ENCODE assay signal across 18 cellular contexts in the genomic region with DNA sequence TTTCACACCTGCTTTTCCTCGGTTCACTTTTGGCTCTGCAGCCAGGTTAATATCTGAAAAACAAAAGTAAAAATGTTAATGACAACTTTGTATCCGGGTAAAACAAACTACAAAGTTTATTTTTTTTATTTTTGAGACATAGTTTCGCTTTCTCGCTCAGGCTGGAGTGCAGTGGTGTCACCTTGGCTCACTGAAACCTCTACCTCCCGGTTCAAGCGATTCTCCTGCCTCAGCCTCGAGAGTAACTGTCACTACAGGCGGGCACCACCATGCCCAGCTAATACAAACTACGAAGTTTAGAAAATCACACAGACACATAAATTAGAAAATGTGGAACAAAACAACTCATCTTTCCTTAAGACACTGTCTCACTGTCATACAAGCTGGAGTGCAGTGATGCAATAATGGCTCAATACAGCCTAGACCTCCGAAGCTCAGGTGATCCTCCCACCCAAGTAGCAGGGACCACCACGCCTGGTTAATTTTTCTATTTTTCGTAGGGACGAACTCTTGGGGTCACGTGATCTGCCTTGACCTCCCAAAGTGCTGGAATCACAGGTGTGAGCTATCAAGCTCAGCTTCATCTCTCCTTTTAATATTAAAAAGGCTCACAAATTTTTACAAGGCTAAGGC. TPM values are rescaled to one million over a fixed set of nuclear protein-coding genes. Genes with fewer than 3 reads are reported as not detected.
DNase-seq lines count a peak whose midpoint lies in the region; ATAC-seq and TF ChIP-seq lines count a peak whose summit lies in the region.
"Had no signal": no experiment of that assay in that cellular context is flagged by ENCODE, and none has a peak within 500 bp of the region (broad histone marks: within the 10 kb centered on the region; RNA-seq: fewer than 3 reads in every experiment).

No MANE protein-coding gene starts in this region.

- H3K36me3 ChIP-seq in naive thymus-derived CD4-positive, alpha-beta T cell (ENCODE audit: control insufficient read depth in 2 of 3, insufficient read depth in 3 of 3, low read length in 3 of 3), result peaks cover 12 to 65% (median 22%) of the 10 kb centered on the region in 3 experiments

- H3K4ac ChIP-seq in H9 (ENCODE audit: low read depth, low read length), result no peak overlapping the region

- H3K36me3 Mint-ChIP-seq in CD4-positive, alpha-beta T cell (ENCODE audit: low read depth), result peaks cover 88% of the 10 kb centered on the region
- H3K36me3 Mint-ChIP-seq in H9 (ENCODE audit: insufficient read depth in 1 of 3, low read depth in 3 of 3), result peaks cover 66 to 96% (median 87%) of the 10 kb centered on the region in 3 experiments
- peaks cover 20 to 60% (median 36%) of the 10 kb centered on the region in 5 donors for H3K36me3 Mint-ChIP-seq in naive thymus-derived CD4-positive, alpha-beta T cell

- H2AK5ac ChIP-seq in H9 (ENCODE audit: insufficient read length, low read length), result no peak overlapping the region

- no peak overlapping the region for H4K8ac ChIP-seq in H9 (replicated peaks; ENCODE audit: insufficient read length, low read depth, low read length)

- H3K4me1 ChIP-seq in H9 (ENCODE audit: insufficient read depth, low read length), result no peaks in the 10 kb centered on the region
- peaks cover 57 to 84% of the 10 kb centered on the region in 2 donors for H3K4me1 ChIP-seq in naive thymus-derived CD4-positive, alpha-beta T cell (ENCODE audit: control insufficient read depth in 2 of 2, insufficient read depth in 2 of 2, low read length in 2 of 2)

- no peak overlapping the region for H3K9ac ChIP-seq in H9 (ENCODE audit: extremely low read depth, insufficient read length, low read length)
- H3K9ac ChIP-seq: BLaER1 treated with 17β-estradiol and CSF1 and Interleukin-3, amounts not matched to agents 10 nM and 100 nM had no signal

- CTCF ChIA-PET in CD4-positive, alpha-beta T cell (lab: Charles Lee), result interaction anchor here (1.3 to 2.3 kb wide), 4 partner anchors 14 to 34 kb away, joined by 4 to 9 read pairs (median 4); no protein-coding TSS in a partner anchor
- CTCF ChIA-PET in naive thymus-derived CD4-positive, alpha-beta T cell (lab: Charles Lee), result interaction anchor here (0.8 to 1.4 kb wide), 3 partner anchors 9 to 33 kb away, joined by 3 to 6 read pairs (median 3); no protein-coding TSS in a partner anchor

- H3K27me3 ChIP-seq in CD4-positive, alpha-beta T cell (ENCODE audit: control insufficient read depth, insufficient read depth, low read length), result no peaks in the 10 kb centered on the region
- no peaks in the 10 kb centered on the region for H3K27me3 ChIP-seq in H9 (ENCODE audit: insufficient read depth, low read length)
- H3K27me3 ChIP-seq in naive thymus-derived CD4-positive, alpha-beta T cell (ENCODE audit: control insufficient read depth in 2 of 2, insufficient read depth in 2 of 2, low read length in 2 of 2), result no peaks in the 10 kb centered on the region
- H3K27me3 ChIP-seq: ascending aorta; BLaER1 treated with 17β-estradiol and CSF1 and Interleukin-3, amounts not matched to agents 10 nM and 100 nM; upper lobe of left lung had no signal

- H3K79me1 ChIP-seq in H9 (ENCODE audit: insufficient read depth, low read depth, low read length, poor library complexity, severe bottlenecking), result peaks cover 3% of the 10 kb centered on the region

- no peak overlapping the region for H3K23ac ChIP-seq in H9 (ENCODE audit: insufficient read length, low read depth, low read length)

- H3K79me2 ChIP-seq in H9 (ENCODE audit: insufficient read depth, low read length), result peaks cover 48% of the 10 kb centered on the region; the same call in 1 of the 2 replicates

- H3K56ac ChIP-seq in H9 (ENCODE audit: insufficient read length, low read depth, low read length), result no peak overlapping the region

- no CpG with 5 or more reads among the region's 14 CpGs for WGBS in H9 (ENCODE audit: extremely low coverage, insufficient read length, low lambda C conversion rate)

- H3K4me3 Mint-ChIP-seq in CD4-positive, alpha-beta T cell, result peak overlapping the region; percentile 76
- H3K4me3 Mint-ChIP-seq in H9, result no peak overlapping the region
- H3K4me3 Mint-ChIP-seq in naive thymus-derived CD4-positive, alpha-beta T cell, result peak overlapping the region; percentile 29 to 76 (median 66)

- no peaks in the 10 kb centered on the region for H3K23me2 ChIP-seq in H9 (ENCODE audit: insufficient read length, low read depth, low read length, poor library complexity, severe bottlenecking)

- intact Hi-C loops in CD4-positive, alpha-beta T cell (cut with DNase I, micrococcal nuclease), result loop anchor here (2.0 to 5.0 kb wide), 2 partner anchors 36 to 38 kb away; partner anchors contain the start of gene HNRNPC (in 2 of the 2)
- intact Hi-C loops in naive thymus-derived CD4-positive, alpha-beta T cell (cut with micrococcal nuclease), result loop anchor here (1.0 to 2.0 kb wide), 3 partner anchors 10 to 36 kb away; no protein-coding TSS in a partner anchor

- H3K18ac ChIP-seq in H9 (ENCODE audit: insufficient read length, low read depth, low read length), result no peak overlapping the region

- H2BK12ac ChIP-seq in H9 (ENCODE audit: insufficient read length, low read depth, low read length), result no peak overlapping the region

- H4K5ac ChIP-seq in H9 (ENCODE audit: insufficient read length, low read depth, low read length), result no peak overlapping the region

- H3K27ac ChIP-seq in CD4-positive, alpha-beta T cell (ENCODE audit: low read depth, low read length), result peak overlapping the region; percentile 51
- no peak overlapping the region for H3K27ac ChIP-seq in H9 (ENCODE audit: insufficient read length, low read depth, low read length)
- H3K27ac ChIP-seq in naive thymus-derived CD4-positive, alpha-beta T cell (ENCODE audit: low read depth, low read length), result peak overlapping the region; percentile 68
- H3K27ac ChIP-seq: ascending aorta; BLaER1 treated with 17β-estradiol and CSF1 and Interleukin-3, amounts not matched to agents 10 nM and 100 nM; upper lobe of left lung had no signal

- peak in 2 of 10 experiments; percentile 21 to 32 for DNase-seq in CD4-positive, alpha-beta T cell
- DNase-seq in H9, result no peak
- DNase-seq in activated naive CD4-positive, alpha-beta T cell treated with anti-CD3 and anti-CD28 coated beads, Interleukin-2, amount 50 U/mL, for 16 hours, result peak; percentile 26
- DNase-seq in naive thymus-derived CD4-positive, alpha-beta T cell, result peak in 6 of 9 donors; percentile 22 to 52 (median 40)
- no peak for DNase-seq in stimulated activated CD4-positive, alpha-beta T cell treated with anti-CD3 and anti-CD28 coated beads, Interleukin-4, amount 100 ng/mL, for 24 hours
- DNase-seq in GM10266 (ENCODE audit: extremely low spot score), result no peak
- DNase-seq: dermis blood vessel endothelial cell, EL, hippocampal formation, MM.1S, NCI-H2081 treated with DMSO at 0.1 percent for 48 hours, upper lobe of left lung had no signal

- H3T11ph ChIP-seq in H9 (ENCODE audit: low read length), result no peak overlapping the region

- H2AFZ ChIP-seq in H9 (ENCODE audit: low read length), result no peak overlapping the region

- H2BK20ac ChIP-seq in H9 (ENCODE audit: low read depth, low read length, poor library complexity, severe bottlenecking), result no peak overlapping the region

- H2BK15ac ChIP-seq in H9 (ENCODE audit: low read depth, low read length), result no peak overlapping the region

- H3K4me3 ChIP-seq in naive thymus-derived CD4-positive, alpha-beta T cell (ENCODE audit: low read length), result peak overlapping the region; percentile 27
- H3K4me3 ChIP-seq: ascending aorta; BLaER1 treated with 17β-estradiol and CSF1 and Interleukin-3, amounts not matched to agents 10 nM and 100 nM; upper lobe of left lung had no signal

- H3K9me3 Mint-ChIP-seq in CD4-positive, alpha-beta T cell, result no peaks in the 10 kb centered on the region
- H3K9me3 Mint-ChIP-seq in H9, result no peaks in the 10 kb centered on the region
- no peaks in the 10 kb centered on the region for H3K9me3 Mint-ChIP-seq in naive thymus-derived CD4-positive, alpha-beta T cell

- H2BK120ac ChIP-seq in H9 (ENCODE audit: low read depth, low read length, poor library complexity, severe bottlenecking), result no peak overlapping the region

- no peaks in the 10 kb centered on the region for H4K20me1 ChIP-seq in H9 (ENCODE audit: control insufficient read depth, insufficient read depth, insufficient read length)

- no peak overlapping the region for H3K4me2 ChIP-seq in H9 (ENCODE audit: insufficient read depth, insufficient read length, low read length)
- H3K4me2 ChIP-seq: BLaER1 treated with 17β-estradiol and CSF1 and Interleukin-3, amounts not matched to agents 10 nM and 100 nM had no signal

- H3K14ac ChIP-seq in H9 (ENCODE audit: insufficient read depth, low read length), result no peak overlapping the region

- peak; percentile 37 for ATAC-seq in CD4-positive, alpha-beta T cell (ENCODE audit: poor library complexity)
- ATAC-seq in naive thymus-derived CD4-positive, alpha-beta T cell, result peak; percentile 31
- ATAC-seq in HG03095 (IDR thresholded peaks at IDR 0.05; ENCODE audit: unreplicated experiment), result no peak
- ATAC-seq in GM19455 (IDR thresholded peaks at IDR 0.05; ENCODE audit: unreplicated experiment), result no peak
- ATAC-seq: left lobe of liver had no signal

- H3K27ac Mint-ChIP-seq in CD4-positive, alpha-beta T cell, result peak overlapping the region; percentile 93
- peak overlapping the region in 2 of 3 experiments; percentile 9 to 52; a peak in 2 of 7 replicates for H3K27ac Mint-ChIP-seq in H9
- H3K27ac Mint-ChIP-seq in naive thymus-derived CD4-positive, alpha-beta T cell, result peak overlapping the region; percentile 82 to 94 (median 90)

- peaks cover 77% of the 10 kb centered on the region for H3K4me1 Mint-ChIP-seq in CD4-positive, alpha-beta T cell (ENCODE audit: low read depth)
- H3K4me1 Mint-ChIP-seq in H9, result peaks cover 25 to 29% of the 10 kb centered on the region in 2 experiments
- peaks cover 49 to 90% (median 85%) of the 10 kb centered on the region in 7 donors for H3K4me1 Mint-ChIP-seq in naive thymus-derived CD4-positive, alpha-beta T cell

- TF ChIP-seq CTCF in CD4-positive, alpha-beta T cell (IDR thresholded peaks at IDR 0.05), result no peak
- TF ChIP-seq CTCF in H9 (conservative IDR thresholded peaks at IDR 0.05) (no peak), GM10266 (IDR thresholded peaks at IDR 0.05; ENCODE audit: control insufficient read depth, insufficient read depth, low read depth, missing control alignments) (no peak)

- H3K9me3 ChIP-seq in CD4-positive, alpha-beta T cell (ENCODE audit: control insufficient read depth, low read length), result no peaks in the 10 kb centered on the region
- no peaks in the 10 kb centered on the region for H3K9me3 ChIP-seq in H9 (ENCODE audit: control insufficient read depth, low read depth, low read length)
- no peaks in the 10 kb centered on the region for H3K9me3 ChIP-seq in naive thymus-derived CD4-positive, alpha-beta T cell (ENCODE audit: control insufficient read depth in 2 of 3, low read length in 3 of 3)
- H3K9me3 ChIP-seq: ascending aorta; BLaER1 treated with 17β-estradiol and CSF1 and Interleukin-3, amounts not matched to agents 10 nM and 100 nM; upper lobe of left lung had no signal

- no peaks in the 10 kb centered on the region for H3K27me3 Mint-ChIP-seq in CD4-positive, alpha-beta T cell
- H3K27me3 Mint-ChIP-seq in H9 (ENCODE audit: low read depth), result no peaks in the 10 kb centered on the region; the same call in 1 of the 2 replicates
- H3K27me3 Mint-ChIP-seq in naive thymus-derived CD4-positive, alpha-beta T cell, result no peaks in the 10 kb centered on the region

- no peak overlapping the region for H2BK5ac ChIP-seq in H9 (ENCODE audit: insufficient read length, low read length)

- POLR2A ChIA-PET in CD4-positive, alpha-beta T cell (lab: Charles Lee), result interaction anchor here (1.2 to 3.5 kb wide), 6 partner anchors 8 to 177 kb away, joined by 3 to 17 read pairs (median 12); no protein-coding TSS in a partner anchor
- POLR2A ChIA-PET in naive thymus-derived CD4-positive, alpha-beta T cell (lab: Charles Lee), result interaction anchor here (0.7 to 2.8 kb wide), 6 partner anchors 8 to 37 kb away, joined by 3 to 12 read pairs (median 8); no protein-coding TSS in a partner anchor

- H4K91ac ChIP-seq in H9 (ENCODE audit: insufficient read length, low read depth, low read length), result no peak overlapping the region

RNA-seq across cellular contexts. Expression of gene HNRNPC, which starts 38.1 kb away (rescaled TPM):
- total RNA-seq in CD4-positive, alpha-beta T cell, result 100 to 1,000 TPM; 507 to 528 TPM
- 1,044 and 1,062 TPM in 2 replicates for total RNA-seq in H9 (2021)
- 100 to 1,000 TPM; 469 to 687 (median 532) TPM for total RNA-seq in naive thymus-derived CD4-positive, alpha-beta T cell
- polyA plus RNA-seq in naive thymus-derived CD4-positive, alpha-beta T cell, result 100 to 1,000 TPM; 842 to 895 TPM

RNA-seq across cellular contexts. Expression of gene RPGRIP1, which starts 48.7 kb away (rescaled TPM):
- total RNA-seq in CD4-positive, alpha-beta T cell, result not detected
- total RNA-seq in H9 (2021), result 0.07 and 0.59 TPM in 2 replicates
- total RNA-seq in naive thymus-derived CD4-positive, alpha-beta T cell, result 1 to 10 TPM in 1 of 5 experiments, under 1 TPM in 1, not detected in 3; 0.24 to 1.5 TPM
- polyA plus RNA-seq in naive thymus-derived CD4-positive, alpha-beta T cell, result not detected
- total RNA-seq: ascending aorta, dermis blood vessel endothelial cell, myocyte had no signal

Comparison
In these comparisons a context has a peak if more than half of its experiments do, and no peak if none do; other contexts are left out.
1. ATAC-seq: peak in CD4-positive, alpha-beta T cell (single experiment) and naive thymus-derived CD4-positive, alpha-beta T cell (single experiment); none in HG03095 (single experiment) and GM19455 (single experiment).
2. DNase-seq: peak in activated naive CD4-positive, alpha-beta T cell treated with anti-CD3 and anti-CD28 coated beads, Interleukin-2, amount 50 U/mL, for 16 hours (single experiment) and naive thymus-derived CD4-positive, alpha-beta T cell (6 of 9); none in H9 (single experiment), stimulated activated CD4-positive, alpha-beta T cell treated with anti-CD3 and anti-CD28 coated beads, Interleukin-4, amount 100 ng/mL, for 24 hours (single experiment) and GM10266 (single experiment).
3. H3K27ac Mint-ChIP-seq: peak in every context shown above with its lines; median percentile 93 in CD4-positive, alpha-beta T cell; 90 in naive thymus-derived CD4-positive, alpha-beta T cell; 30 in H9.
4. H3K4me3 Mint-ChIP-seq: peak in CD4-positive, alpha-beta T cell (single experiment) and naive thymus-derived CD4-positive, alpha-beta T cell (10 of 10); none in H9 (0 of 2).